Comparison of ENCODE assay signal across 31 cellular contexts in the genomic region with DNA sequence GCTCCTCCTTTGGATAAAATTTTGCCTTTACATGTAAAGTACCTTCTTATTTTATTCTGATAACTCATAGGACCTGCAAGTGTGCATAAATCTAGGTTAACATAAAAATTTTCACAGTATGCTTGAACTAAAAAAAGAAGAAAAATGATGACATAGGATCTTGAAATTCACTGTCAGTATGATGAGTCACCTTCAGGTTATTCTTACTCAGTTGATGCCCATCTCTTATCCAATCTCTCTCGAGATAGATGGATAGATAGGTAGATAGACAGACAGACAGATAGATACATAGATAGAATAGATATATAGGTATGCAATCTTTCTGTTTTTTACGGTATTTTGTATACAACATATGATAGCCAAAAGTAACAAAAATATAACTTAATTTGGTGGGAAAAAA.
"Had no signal": no experiment of that assay in that cellular context is flagged by ENCODE, and none has a peak within 500 bp of the region (broad histone marks: within the 10 kb centered on the region; RNA-seq: fewer than 3 reads in every experiment).

No MANE protein-coding gene starts in this region.

- H3K27me3 Mint-ChIP-seq: activated CD4-positive, alpha-beta memory T cell treated with anti-CD3 and anti-CD28 coated beads for 36 hours; activated CD4-positive, alpha-beta T cell treated with anti-CD3 and anti-CD28 coated beads for 36 hours; activated CD4-positive, alpha-beta T cell treated with anti-CD3 and anti-CD28 coated beads, Interleukin-2, amount 10 ng/mL, durations not matched to agents 24 days and 14 days; activated CD8-positive, alpha-beta memory T cell treated with anti-CD3 and anti-CD28 coated beads, Interleukin-2, amount 10 ng/mL, durations not matched to agents 7 days and 5 days; activated naive CD8-positive, alpha-beta T cell; effector memory CD8-positive, alpha-beta T cell had no signal

- H3K4me1 Mint-ChIP-seq: activated CD4-positive, alpha-beta T cell treated with anti-CD3 and anti-CD28 coated beads for 36 hours; activated CD4-positive, alpha-beta T cell treated with anti-CD3 and anti-CD28 coated beads, Interleukin-2, amount 10 ng/mL, durations not matched to agents 24 days and 14 days; activated CD8-positive, alpha-beta memory T cell treated with anti-CD3 and anti-CD28 coated beads, Interleukin-2, amount 10 ng/mL, durations not matched to agents 7 days and 5 days had no signal

- H3K4me3 ChIP-seq: body of pancreas, cardiac muscle cell, esophagus muscularis mucosa, gastrocnemius medialis, heart left ventricle had no signal

- H3K27ac Mint-ChIP-seq: activated CD4-positive, alpha-beta memory T cell treated with anti-CD3 and anti-CD28 coated beads for 36 hours; activated CD4-positive, alpha-beta T cell treated with anti-CD3 and anti-CD28 coated beads for 36 hours; activated CD4-positive, alpha-beta T cell treated with anti-CD3 and anti-CD28 coated beads, Interleukin-2, amount 10 ng/mL, durations not matched to agents 24 days and 14 days; activated CD8-positive, alpha-beta memory T cell treated with anti-CD3 and anti-CD28 coated beads, Interleukin-2, amount 10 ng/mL, durations not matched to agents 7 days and 5 days; activated CD8-positive, alpha-beta T cell treated with anti-CD3 and anti-CD28 coated beads, Interleukin-2, amount 10 ng/mL, durations not matched to agents 7 days and 5 days; activated naive CD8-positive, alpha-beta T cell; effector memory CD8-positive, alpha-beta T cell had no signal

- H3K9me3 ChIP-seq: body of pancreas, gastrocnemius medialis had no signal

- H3K9me3 Mint-ChIP-seq: activated CD4-positive, alpha-beta T cell treated with anti-CD3 and anti-CD28 coated beads, Interleukin-2, amount 10 ng/mL, durations not matched to agents 24 days and 14 days had no signal

- H3K4me3 Mint-ChIP-seq: activated CD4-positive, alpha-beta memory T cell treated with anti-CD3 and anti-CD28 coated beads for 36 hours; activated CD4-positive, alpha-beta T cell treated with anti-CD3 and anti-CD28 coated beads for 36 hours; activated CD4-positive, alpha-beta T cell treated with anti-CD3 and anti-CD28 coated beads, Interleukin-2, amount 10 ng/mL, durations not matched to agents 24 days and 14 days; activated CD8-positive, alpha-beta memory T cell treated with anti-CD3 and anti-CD28 coated beads, Interleukin-2, amount 10 ng/mL, durations not matched to agents 7 days and 5 days; activated CD8-positive, alpha-beta T cell treated with anti-CD3 and anti-CD28 coated beads, Interleukin-2, amount 10 ng/mL, durations not matched to agents 7 days and 5 days; activated naive CD8-positive, alpha-beta T cell; effector memory CD8-positive, alpha-beta T cell had no signal

- H3K36me3 Mint-ChIP-seq: activated CD4-positive, alpha-beta memory T cell treated with anti-CD3 and anti-CD28 coated beads for 36 hours; activated CD8-positive, alpha-beta memory T cell treated with anti-CD3 and anti-CD28 coated beads, Interleukin-2, amount 10 ng/mL, durations not matched to agents 7 days and 5 days; activated naive CD8-positive, alpha-beta T cell had no signal

- H3K27ac ChIP-seq: body of pancreas, cardiac muscle cell, esophagus muscularis mucosa, foreskin keratinocyte, gastrocnemius medialis, heart left ventricle had no signal

- H3K4me1 ChIP-seq: body of pancreas, esophagus muscularis mucosa, foreskin keratinocyte, gastrocnemius medialis, heart left ventricle had no signal

- DNase-seq: activated CD4-positive, alpha-beta memory T cell treated with anti-CD3 and anti-CD28 coated beads for 36 hours; activated CD4-positive, alpha-beta T cell treated with anti-CD3 and anti-CD28 coated beads for 36 hours; activated CD4-positive, alpha-beta T cell treated with anti-CD3 and anti-CD28 coated beads, Interleukin-2, amount 10 ng/mL, durations not matched to agents 24 days and 14 days; activated CD4-positive, CD25-positive, alpha-beta regulatory T cell; activated CD4-positive, CD25-positive, alpha-beta regulatory T cell treated with anti-CD3 and anti-CD28 coated beads, Interleukin-2, amount 50 U/mL, for 72 hours; activated CD8-positive, alpha-beta memory T cell treated with anti-CD3 and anti-CD28 coated beads, Interleukin-2, amount 10 ng/mL, durations not matched to agents 7 days and 5 days; activated CD8-positive, alpha-beta memory T cell treated with anti-CD3 and anti-CD28 coated beads, Interleukin-2, amount 50 U/mL, for 4 hours; activated CD8-positive, alpha-beta T cell treated with anti-CD3 and anti-CD28 coated beads, Interleukin-2, amount 10 ng/mL, durations not matched to agents 7 days and 5 days; activated gamma-delta T cell; activated naive CD4-positive, alpha-beta T cell treated with anti-CD3 and anti-CD28 coated beads, Interleukin-2, amount 50 U/mL, for 16 hours; activated naive CD4-positive, alpha-beta T cell treated with Interleukin-2 at 50 U/mL for 16 hours; activated T-cell treated with anti-CD3 and anti-CD28 coated beads, Interleukin-2, amount 50 U/mL, for 1 hour; activated T-cell treated with anti-CD3 and anti-CD28 coated beads, Interleukin-2, amount 50 U/mL, for 48 hours; amniotic stem cell; anterior cingulate cortex; body of pancreas; central memory CD4-positive, alpha-beta T cell; cerebellar nuclear complex; cortex of kidney; dermis blood vessel endothelial cell; effector CD4-positive, alpha-beta T cell; effector memory CD8-positive, alpha-beta T cell; erythroblast; foreskin keratinocyte; gastrocnemius medialis; glutamatergic neuron; heart left ventricle; T-helper 2 cell had no signal

- H3K27me3 ChIP-seq: body of pancreas, cardiac muscle cell, esophagus muscularis mucosa, foreskin keratinocyte, gastrocnemius medialis, heart left ventricle had no signal

- H3K36me3 ChIP-seq: cardiac muscle cell, esophagus muscularis mucosa, gastrocnemius medialis, heart left ventricle had no signal
